In the genomic region with DNA sequence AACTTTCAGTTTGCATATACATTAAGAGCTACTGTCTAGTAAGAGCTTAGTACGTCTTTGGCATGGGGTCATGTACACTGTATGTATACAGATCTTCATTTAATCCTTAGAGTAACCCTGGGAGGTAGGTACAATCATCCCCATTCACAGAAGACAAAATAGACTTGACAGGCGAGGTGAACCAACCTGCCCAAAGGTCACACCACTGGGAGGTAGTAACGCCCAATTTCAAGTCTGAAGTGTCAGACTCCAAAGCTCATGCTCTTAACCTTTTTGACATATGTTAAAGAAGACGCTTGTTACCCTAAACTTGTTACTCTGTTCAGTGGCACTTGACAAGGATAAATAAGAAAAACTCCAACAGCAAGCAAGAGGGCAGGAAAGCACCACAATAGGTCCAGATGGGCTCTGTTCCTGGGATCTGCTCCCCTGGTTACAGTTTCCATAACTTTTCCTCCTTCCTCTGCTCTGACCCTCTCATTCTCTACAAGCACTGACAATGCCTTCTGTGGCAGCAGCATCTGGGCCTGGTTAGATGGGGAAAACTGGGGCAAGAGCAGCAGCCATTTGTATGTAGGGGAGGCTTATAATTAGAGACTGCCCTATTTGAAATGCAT, we compare ENCODE assay signal across 1 cellular context.
TF ChIP-seq lines count a peak whose summit lies in the region.

No MANE protein-coding gene starts in this region.

TF ChIP-seq in SK-N-SH, 30 proteins besides CTCF, POLR2A, EP300 and RAD21 (continued from another document):
- TF ChIP-seq REST (IDR thresholded peaks at IDR 0.05; ENCODE audit: low read depth, low read length): no peak
- no peak for TF ChIP-seq MEF2A (IDR thresholded peaks at IDR 0.05; ENCODE audit: borderline replicate concordance, low read depth)
- no peak for TF ChIP-seq FOSL2 (IDR thresholded peaks at IDR 0.05; ENCODE audit: borderline replicate concordance, low read depth)
- TF ChIP-seq POLR2AphosphoS5 (IDR thresholded peaks at IDR 0.05; ENCODE audit: low read depth, low read length): no peak
- no peak for TF ChIP-seq JUND (IDR thresholded peaks at IDR 0.05)
- TF ChIP-seq TEAD4 (IDR thresholded peaks at IDR 0.05; ENCODE audit: borderline replicate concordance, insufficient read depth): no peak
- no peak for TF ChIP-seq TAF1 (IDR thresholded peaks at IDR 0.05; ENCODE audit: borderline replicate concordance, low read depth, low read length)
